Comparison of ENCODE assay signal across 9 cellular contexts in the genomic region with DNA sequence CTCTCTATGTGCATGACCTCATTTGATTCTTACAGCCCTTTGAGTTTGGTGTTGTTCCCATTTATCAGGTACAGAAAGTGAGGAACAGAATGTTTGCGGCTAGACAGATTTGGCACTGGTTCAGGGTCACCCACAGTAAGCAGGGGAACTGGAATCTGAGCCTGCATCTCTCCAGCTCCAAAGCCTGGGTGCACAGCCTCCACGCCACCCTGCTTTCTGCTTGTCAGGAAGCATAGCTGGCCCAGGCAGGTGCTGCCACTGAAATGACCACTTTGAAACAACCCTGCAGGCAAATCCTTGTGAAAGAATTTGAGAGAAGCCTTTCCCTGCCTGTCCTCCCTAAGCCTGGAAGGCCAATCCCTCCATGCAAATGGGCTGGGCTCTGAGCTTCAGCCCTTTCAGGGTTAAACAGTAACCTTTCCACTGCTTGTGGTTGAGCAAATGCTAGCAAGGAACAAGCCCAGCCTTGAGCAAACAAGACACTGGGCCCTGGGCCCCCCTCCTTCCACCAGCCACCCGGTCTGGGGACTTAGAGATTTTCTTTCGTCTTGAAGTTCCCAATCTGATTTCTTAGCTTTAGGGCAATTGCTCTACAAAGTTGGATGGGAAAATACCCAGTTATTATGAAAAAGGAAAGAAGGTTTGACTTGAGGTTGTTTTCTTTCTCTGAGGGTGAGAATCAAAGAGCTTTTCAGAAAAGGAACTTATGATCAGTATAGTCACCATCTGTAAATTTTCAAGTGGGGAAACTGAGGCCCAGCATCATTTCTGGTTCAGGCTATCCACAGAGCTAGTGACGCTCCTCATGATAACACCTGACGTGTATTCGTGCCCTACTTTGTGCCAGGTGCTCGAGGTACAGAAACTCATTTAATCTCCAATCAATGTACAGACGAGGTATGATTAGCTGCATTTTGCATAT. TPM values are rescaled to one million over a fixed set of nuclear protein-coding genes. Genes with fewer than 3 reads are reported as not detected.
A peak's percentile ranks its signal among the peaks of the same experiment; 100 is the strongest.
DNase-seq lines count a peak whose midpoint lies in the region; ATAC-seq lines count a peak whose summit lies in the region.
"Had no signal": no experiment of that assay in that cellular context is flagged by ENCODE, and none has a peak within 500 bp of the region (broad histone marks: within the 10 kb centered on the region; RNA-seq: fewer than 3 reads in every experiment).

No MANE protein-coding gene starts in this region.

- no peaks in the 10 kb centered on the region for H3K36me3 ChIP-seq in subcutaneous abdominal adipose tissue (ENCODE audit: control insufficient read depth in 5 of 5, insufficient read depth in 5 of 5, low read length in 5 of 5)
- no peaks in the 10 kb centered on the region for H3K36me3 ChIP-seq in GM23248 (ENCODE audit: low read depth)

- H3K9me3 ChIP-seq in subcutaneous abdominal adipose tissue (ENCODE audit: control insufficient read depth in 5 of 5, low read length in 5 of 5) (no peaks in the 10 kb centered on the region), GM23248 (ENCODE audit: low read depth) (no peaks in the 10 kb centered on the region)

- no peaks in the 10 kb centered on the region for H3K27me3 ChIP-seq in subcutaneous abdominal adipose tissue (ENCODE audit: control insufficient read depth in 5 of 5, insufficient read depth in 4 of 5, low read length in 5 of 5)
- H3K27me3 ChIP-seq in GM23248 (replicated peaks; ENCODE audit: insufficient read depth) = peaks cover 3% of the 10 kb centered on the region; the same call in 1 of the 2 replicates

- no peaks in the 10 kb centered on the region for H3K9me2 ChIP-seq in GM23248 (ENCODE audit: insufficient read depth)

- 91 to 94% methylated on average over 9 of the region's 9 CpGs for WGBS in GM23248 (ENCODE audit: low coverage in 1 of 2, low lambda C conversion rate in 2 of 2, missing lambda C conversion rate in 2 of 2), 2 experiments

- H3F3A ChIP-seq in GM23248 (ENCODE audit: insufficient read depth) = no peaks in the 10 kb centered on the region

- H3K27ac ChIP-seq in subcutaneous abdominal adipose tissue (ENCODE audit: low read depth, low read length) = peak overlapping the region; percentile 3
- no peak overlapping the region for H3K27ac ChIP-seq in GM23248

- ATAC-seq in GM21515 (IDR thresholded peaks at IDR 0.05; ENCODE audit: unreplicated experiment) = peak; percentile 69
- peak; percentile 77 for ATAC-seq in esophagus mucosa
- ATAC-seq in GM19035 (IDR thresholded peaks at IDR 0.05; ENCODE audit: unreplicated experiment) = no peak

- DNase-seq in HuH-7.5 (ENCODE audit: low spot score) (peak; percentile 41), T-helper 2 cell (no peak), GM23248 (no peak)
- DNase-seq: activated effector memory CD4-positive, alpha-beta T cell treated with Interleukin-2 at 50 U/mL for 16 hours; NCI-H2171 treated with DMSO at 0.1 percent for 48 hours had no signal

- no peaks in the 10 kb centered on the region for H4K20me1 ChIP-seq in GM23248 (ENCODE audit: insufficient read depth)

- no peak overlapping the region for H3K4me2 ChIP-seq in GM23248 (ENCODE audit: unreplicated experiment)

- H3K4me3 ChIP-seq in subcutaneous abdominal adipose tissue (ENCODE audit: low read depth in 1 of 5, low read length in 5 of 5) (no peak overlapping the region), GM23248 (no peak overlapping the region)

- H3K79me2 ChIP-seq in GM23248 (ENCODE audit: insufficient read depth) = no peaks in the 10 kb centered on the region

- no peak overlapping the region for H2AFZ ChIP-seq in GM23248

- H3K9ac ChIP-seq in subcutaneous abdominal adipose tissue (ENCODE audit: low read length in 5 of 5) (no peak overlapping the region), GM23248 (no peak overlapping the region)

- H3K4me1 ChIP-seq in subcutaneous abdominal adipose tissue (ENCODE audit: control insufficient read depth in 5 of 5, insufficient read depth in 5 of 5, low read length in 5 of 5) (peaks cover 0 to 30% (median 21%) of the 10 kb centered on the region in 5 donors), GM23248 (ENCODE audit: insufficient read depth) (no peaks in the 10 kb centered on the region)

- in situ Hi-C loops in GM23248 (cut with MboI) = no loop called here

RNA-seq across cellular contexts. Expression of gene EHF, which starts 19.4 kb away (rescaled TPM):
- total RNA-seq in esophagus mucosa = 342 TPM
- not detected in 2 replicates for total RNA-seq in GM23248 (2014; rRNA removed; shearing (Covaris generic))
- not detected in 2 replicates for polyA plus RNA-seq in GM23248 (2016; fragmentation: Nextera tagmentation; extraction: Ambion mirVana)

Comparison
In these comparisons a context has a peak if more than half of its experiments do, and no peak if none do; other contexts are left out.
1. RNA of gene EHF, which starts 19.4 kb away (total RNA-seq): 342 TPM in esophagus mucosa (single experiment); not detected in GM23248; every median in the first group is over 100 times any median in the second.